20 cellular contexts compared by ENCODE assay signal in genomic region chr5:141427783-141428426, GRCh38. TPM values are rescaled to one million over a fixed set of nuclear protein-coding genes. Genes with fewer than 3 reads are reported as not detected.
DNase-seq lines count a peak whose midpoint lies in the region; ATAC-seq and TF ChIP-seq lines count a peak whose summit lies in the region.
"Had no signal": no experiment of that assay in that cellular context is flagged by ENCODE, and none has a peak within 500 bp of the region (broad histone marks: within the 10 kb centered on the region; RNA-seq: fewer than 3 reads in every experiment).

No MANE protein-coding gene starts in this region.

- H3K27me3 ChIP-seq in mesenchymal stem cell (ENCODE audit: control insufficient read depth in 1 of 2, insufficient read depth in 1 of 2, low read length in 2 of 2), result no peaks in the 10 kb centered on the region
- no peaks in the 10 kb centered on the region for H3K27me3 ChIP-seq in gastroesophageal sphincter
- H3K27me3 ChIP-seq: SJCRH30 had no signal

- TF ChIP-seq CTCF in progenitor cell of endocrine pancreas (IDR thresholded peaks at IDR 0.05; ENCODE audit: unreplicated experiment) (no peak), gastroesophageal sphincter (IDR thresholded peaks at IDR 0.05) (no peak)

- peaks cover 68% of the 10 kb centered on the region for H3K27me3 Mint-ChIP-seq in activated CD4-positive, alpha-beta T cell treated with anti-CD3 and anti-CD28 coated beads for 36 hours
- peaks cover 48% of the 10 kb centered on the region for H3K27me3 Mint-ChIP-seq in activated CD4-positive, alpha-beta T cell treated with anti-CD3 and anti-CD28 coated beads, Interleukin-2, amount 10 ng/mL, durations not matched to agents 7 days and 5 days
- H3K27me3 Mint-ChIP-seq in progenitor cell of endocrine pancreas, result no peaks in the 10 kb centered on the region
- peaks cover 62 to 92% of the 10 kb centered on the region in 2 donors for H3K27me3 Mint-ChIP-seq in effector memory CD8-positive, alpha-beta T cell

- no peak overlapping the region for H2BK12ac ChIP-seq in mesenchymal stem cell (ENCODE audit: low read length in 2 of 2)

- no peak overlapping the region for H4K91ac ChIP-seq in mesenchymal stem cell (ENCODE audit: low read length)

- H3K9ac ChIP-seq in mesenchymal stem cell (ENCODE audit: low read length), result no peak overlapping the region

- peak overlapping the region; percentile 21 for H3K27ac Mint-ChIP-seq in activated CD4-positive, alpha-beta T cell treated with anti-CD3 and anti-CD28 coated beads for 36 hours
- no peak overlapping the region for H3K27ac Mint-ChIP-seq in activated CD4-positive, alpha-beta T cell treated with anti-CD3 and anti-CD28 coated beads, Interleukin-2, amount 10 ng/mL, durations not matched to agents 7 days and 5 days
- peak overlapping the region; percentile 79 for H3K27ac Mint-ChIP-seq in progenitor cell of endocrine pancreas
- no peak overlapping the region for H3K27ac Mint-ChIP-seq in effector memory CD8-positive, alpha-beta T cell

- CTCF ChIA-PET in activated CD4-positive, alpha-beta T cell treated with anti-CD3 and anti-CD28 coated beads for 36 hours (lab: Charles Lee), result interaction anchor here (0.5 to 1.2 kb wide), 5 partner anchors 15 to 552 kb away, joined by 3 to 4 read pairs (median 3); partner anchors contain the start of gene PCDHGA10
- CTCF ChIA-PET in activated CD4-positive, alpha-beta T cell treated with anti-CD3 and anti-CD28 coated beads, Interleukin-2, amount 10 ng/mL, durations not matched to agents 7 days and 5 days (lab: Charles Lee), result interaction anchor here (1.8 kb wide), 1 partner anchor 130 kb away, joined by 4 read pairs; no protein-coding TSS in a partner anchor

- H3K4me1 ChIP-seq in mesenchymal stem cell (ENCODE audit: control insufficient read depth, insufficient read depth, low read depth, low read length) (peaks cover 2% of the 10 kb centered on the region), gastroesophageal sphincter (peaks cover 0 to 14% (median 0%) of the 10 kb centered on the region in 3 donors)
- H3K4me1 ChIP-seq: Caco-2, SJCRH30 had no signal

- H3K27ac ChIP-seq in mesenchymal stem cell (ENCODE audit: low read length, poor library complexity, severe bottlenecking) (no peak overlapping the region), gastroesophageal sphincter (no peak overlapping the region)
- H3K27ac ChIP-seq: 22Rv1, SJCRH30 had no signal

- peaks cover 30% of the 10 kb centered on the region for H3K36me3 Mint-ChIP-seq in activated CD4-positive, alpha-beta T cell treated with anti-CD3 and anti-CD28 coated beads for 36 hours (ENCODE audit: low read depth)
- peaks cover 13% of the 10 kb centered on the region for H3K36me3 Mint-ChIP-seq in activated CD4-positive, alpha-beta T cell treated with anti-CD3 and anti-CD28 coated beads, Interleukin-2, amount 10 ng/mL, durations not matched to agents 7 days and 5 days (ENCODE audit: low read depth)
- peaks cover 65% of the 10 kb centered on the region for H3K36me3 Mint-ChIP-seq in progenitor cell of endocrine pancreas (ENCODE audit: insufficient read depth)
- H3K36me3 Mint-ChIP-seq in effector memory CD8-positive, alpha-beta T cell (ENCODE audit: insufficient read depth), result peaks cover 8% of the 10 kb centered on the region

- no peak for TF ChIP-seq POLR2A in gastroesophageal sphincter (IDR thresholded peaks at IDR 0.05)

- DNase-seq in activated CD4-positive, alpha-beta T cell treated with anti-CD3 and anti-CD28 coated beads for 36 hours, result no peak
- DNase-seq in activated CD4-positive, alpha-beta T cell treated with anti-CD3 and anti-CD28 coated beads, Interleukin-2, amount 10 ng/mL, durations not matched to agents 7 days and 5 days, result no peak
- no peak for DNase-seq in mesenchymal stem cell
- DNase-seq in progenitor cell of endocrine pancreas (ENCODE audit: low spot score, unreplicated experiment), result no peak
- no peak for DNase-seq in effector memory CD8-positive, alpha-beta T cell
- DNase-seq: AML-193, Caco-2, DMS153, GDM1, GOT3, KBM-7, NCI-H1694 treated with DMSO at 0.1 percent for 48 hours, SJCRH30 had no signal

- intact Hi-C loops in activated CD4-positive, alpha-beta T cell treated with anti-CD3 and anti-CD28 coated beads for 36 hours (cut with DNase I, micrococcal nuclease), result loop anchor here (10.0 kb wide), 2 partner anchors 193 to 203 kb away; partner anchors contain the start of gene PCDHB14 (in 1 of the 2)

- H3K4me1 Mint-ChIP-seq in activated CD4-positive, alpha-beta T cell treated with anti-CD3 and anti-CD28 coated beads for 36 hours, result peaks cover 17% of the 10 kb centered on the region
- peaks cover 11% of the 10 kb centered on the region for H3K4me1 Mint-ChIP-seq in activated CD4-positive, alpha-beta T cell treated with anti-CD3 and anti-CD28 coated beads, Interleukin-2, amount 10 ng/mL, durations not matched to agents 7 days and 5 days
- no peaks in the 10 kb centered on the region for H3K4me1 Mint-ChIP-seq in progenitor cell of endocrine pancreas (ENCODE audit: low read depth)
- H3K4me1 Mint-ChIP-seq in effector memory CD8-positive, alpha-beta T cell (ENCODE audit: low read depth in 2 of 2), result peaks cover 7 to 8% of the 10 kb centered on the region in 2 donors

- H3K4ac ChIP-seq in mesenchymal stem cell (ENCODE audit: low read depth in 1 of 2, low read length in 2 of 2), result no peak overlapping the region

- no peak for ATAC-seq in activated CD4-positive, alpha-beta T cell treated with anti-CD3 and anti-CD28 coated beads for 36 hours
- ATAC-seq in GM19328 (IDR thresholded peaks at IDR 0.05; ENCODE audit: unreplicated experiment) (no peak), gastroesophageal sphincter (no peak), GM18873 (IDR thresholded peaks at IDR 0.05; ENCODE audit: low FRiP score, unreplicated experiment) (no peak)
- ATAC-seq in effector memory CD8-positive, alpha-beta T cell (replicated peaks), result no peak
- ATAC-seq: Panc1 had no signal

- no peak overlapping the region for H4K8ac ChIP-seq in mesenchymal stem cell (ENCODE audit: low read length)

- H3K18ac ChIP-seq in mesenchymal stem cell (ENCODE audit: low read depth in 1 of 2, low read length in 2 of 2), result no peak overlapping the region

- H3K9me3 Mint-ChIP-seq in activated CD4-positive, alpha-beta T cell treated with anti-CD3 and anti-CD28 coated beads for 36 hours (ENCODE audit: low read depth), result peaks cover 31% of the 10 kb centered on the region
- H3K9me3 Mint-ChIP-seq in activated CD4-positive, alpha-beta T cell treated with anti-CD3 and anti-CD28 coated beads, Interleukin-2, amount 10 ng/mL, durations not matched to agents 7 days and 5 days, result peaks cover 29% of the 10 kb centered on the region
- peaks cover 55% of the 10 kb centered on the region for H3K9me3 Mint-ChIP-seq in progenitor cell of endocrine pancreas (ENCODE audit: low read depth)
- H3K9me3 Mint-ChIP-seq in effector memory CD8-positive, alpha-beta T cell, result peaks cover 10 to 13% of the 10 kb centered on the region in 2 donors

- no peak overlapping the region for H2BK5ac ChIP-seq in mesenchymal stem cell (ENCODE audit: low read depth, low read length, poor library complexity, severe bottlenecking)

- 98% methylated on average over 53 of the region's 53 CpGs for WGBS in mesenchymal stem cell
- 38 to 40% methylated on average over 1 to 5 of the region's 53 CpGs for WGBS in gastroesophageal sphincter (ENCODE audit: low coverage in 1 of 2), 2 donors

- no peak overlapping the region for H2BK15ac ChIP-seq in mesenchymal stem cell (ENCODE audit: low read depth, poor library complexity, severe bottlenecking)

- H2AK5ac ChIP-seq in mesenchymal stem cell (ENCODE audit: low read length, severe bottlenecking), result no peak overlapping the region

- H3K4me2 ChIP-seq in mesenchymal stem cell (ENCODE audit: low read length, poor library complexity, severe bottlenecking), result no peak overlapping the region

- peaks cover 28% of the 10 kb centered on the region for H3K79me1 ChIP-seq in mesenchymal stem cell (replicated peaks; ENCODE audit: low read length, poor library complexity, severe bottlenecking)

- H3K23ac ChIP-seq in mesenchymal stem cell (ENCODE audit: low read length in 2 of 2), result no peak overlapping the region

- no peak overlapping the region for H2BK120ac ChIP-seq in mesenchymal stem cell (ENCODE audit: low read depth, low read length)

- H3K36me3 ChIP-seq in mesenchymal stem cell (ENCODE audit: control insufficient read depth in 1 of 2, insufficient read depth in 2 of 2, low read depth in 1 of 2, low read length in 2 of 2), result peaks cover 30 to 43% of the 10 kb centered on the region in 2 experiments
- peaks cover 0 to 32% of the 10 kb centered on the region in 2 donors for H3K36me3 ChIP-seq in gastroesophageal sphincter

- no peak overlapping the region for H2AFZ ChIP-seq in mesenchymal stem cell (ENCODE audit: low read depth, low read length)

- POLR2A ChIA-PET in activated CD4-positive, alpha-beta T cell treated with anti-CD3 and anti-CD28 coated beads for 36 hours (lab: Charles Lee), result no interaction called here
- POLR2A ChIA-PET in activated CD4-positive, alpha-beta T cell treated with anti-CD3 and anti-CD28 coated beads, Interleukin-2, amount 10 ng/mL, durations not matched to agents 7 days and 5 days (lab: Charles Lee), result no interaction called here

- H3K9me3 ChIP-seq in mesenchymal stem cell (ENCODE audit: control insufficient read depth, low read length) (peaks cover 30% of the 10 kb centered on the region), gastroesophageal sphincter (peaks cover 0 to 99% (median 25%) of the 10 kb centered on the region in 3 donors)

- TF ChIP-seq EP300 in gastroesophageal sphincter (IDR thresholded peaks at IDR 0.05), result no peak

- H3K4me3 Mint-ChIP-seq in activated CD4-positive, alpha-beta T cell treated with anti-CD3 and anti-CD28 coated beads for 36 hours, result no peak overlapping the region
- H3K4me3 Mint-ChIP-seq in activated CD4-positive, alpha-beta T cell treated with anti-CD3 and anti-CD28 coated beads, Interleukin-2, amount 10 ng/mL, durations not matched to agents 7 days and 5 days, result no peak overlapping the region
- H3K4me3 Mint-ChIP-seq in progenitor cell of endocrine pancreas (ENCODE audit: low read depth), result no peak overlapping the region
- H3K4me3 Mint-ChIP-seq in effector memory CD8-positive, alpha-beta T cell, result no peak overlapping the region

- H3K4me3 ChIP-seq in mesenchymal stem cell (ENCODE audit: insufficient read depth in 1 of 2, low read depth in 1 of 2, low read length in 2 of 2) (peak overlapping the region; percentile 31 to 39), gastroesophageal sphincter (no peak overlapping the region)
- H3K4me3 ChIP-seq: SJCRH30 had no signal

- H3K14ac ChIP-seq in mesenchymal stem cell (ENCODE audit: low read length in 2 of 2), result no peak overlapping the region

RNA-seq across cellular contexts. Expression of gene PCDHGA12, which starts 2.4 kb away (rescaled TPM):
- total RNA-seq in activated CD4-positive, alpha-beta T cell treated with anti-CD3 and anti-CD28 coated beads for 36 hours, result under 1 TPM; 0.07 to 0.09 TPM
- not detected for total RNA-seq in activated CD4-positive, alpha-beta T cell treated with anti-CD3 and anti-CD28 coated beads, Interleukin-2, amount 10 ng/mL, durations not matched to agents 7 days and 5 days
- 0.03 TPM for polyA plus RNA-seq in mesenchymal stem cell (2013, experiment 1 of 2)
- polyA plus RNA-seq in mesenchymal stem cell (2013, experiment 2 of 2), result 0.04 TPM
- total RNA-seq in progenitor cell of endocrine pancreas, result 2.9 and 3.2 TPM in 2 replicates
- total RNA-seq in gastroesophageal sphincter, result 10 to 100 TPM in 1 of 4 donors, 1 to 10 TPM in 3; 5.3 to 15.4 (median 9.8) TPM
- total RNA-seq: Daoy had no signal
- polyA plus RNA-seq: CD14-positive monocyte had no signal

RNA-seq across cellular contexts. Expression of gene PCDHGA11, which starts 7.1 kb away (rescaled TPM):
- total RNA-seq in activated CD4-positive, alpha-beta T cell treated with anti-CD3 and anti-CD28 coated beads for 36 hours, result under 1 TPM in 1 of 2 experiments, not detected in 1; 0.07 TPM
- not detected for total RNA-seq in activated CD4-positive, alpha-beta T cell treated with anti-CD3 and anti-CD28 coated beads, Interleukin-2, amount 10 ng/mL, durations not matched to agents 7 days and 5 days
- polyA plus RNA-seq in mesenchymal stem cell (2013, experiment 1 of 2), result 2.5 TPM
- polyA plus RNA-seq in mesenchymal stem cell (2013, experiment 2 of 2), result 2.3 TPM
- total RNA-seq in progenitor cell of endocrine pancreas, result 3.1 and 3.3 TPM in 2 replicates
- 10 to 100 TPM in 1 of 4 donors, 1 to 10 TPM in 3; 1.9 to 12.3 (median 3.9) TPM for total RNA-seq in gastroesophageal sphincter
- polyA plus RNA-seq: CD14-positive monocyte had no signal

RNA-seq across cellular contexts. Expression of gene PCDHGB7, which starts 10.4 kb away (rescaled TPM):
- not detected for total RNA-seq in activated CD4-positive, alpha-beta T cell treated with anti-CD3 and anti-CD28 coated beads for 36 hours
- under 1 TPM in 1 of 2 experiments, not detected in 1; 0.07 TPM for total RNA-seq in activated CD4-positive, alpha-beta T cell treated with anti-CD3 and anti-CD28 coated beads, Interleukin-2, amount 10 ng/mL, durations not matched to agents 7 days and 5 days
- polyA plus RNA-seq in mesenchymal stem cell (2013, experiment 1 of 2), result 22.1 TPM
- polyA plus RNA-seq in mesenchymal stem cell (2013, experiment 2 of 2), result 21.0 TPM
- 6.0 and 8.0 TPM in 2 replicates for total RNA-seq in progenitor cell of endocrine pancreas
- total RNA-seq in gastroesophageal sphincter, result 10 to 100 TPM; 12.3 to 19.3 (median 15.3) TPM
- polyA plus RNA-seq: CD14-positive monocyte had no signal

RNA-seq across cellular contexts. Expression of gene PCDHGA10, which starts 15.1 kb away (rescaled TPM):
- total RNA-seq in activated CD4-positive, alpha-beta T cell treated with anti-CD3 and anti-CD28 coated beads for 36 hours, result under 1 TPM in 1 of 2 experiments, not detected in 1; 0.07 TPM
- not detected for total RNA-seq in activated CD4-positive, alpha-beta T cell treated with anti-CD3 and anti-CD28 coated beads, Interleukin-2, amount 10 ng/mL, durations not matched to agents 7 days and 5 days
- 16.9 TPM for polyA plus RNA-seq in mesenchymal stem cell (2013, experiment 1 of 2)
- polyA plus RNA-seq in mesenchymal stem cell (2013, experiment 2 of 2), result 16.3 TPM
- total RNA-seq in progenitor cell of endocrine pancreas, result 14.3 and 14.6 TPM in 2 replicates
- 1 to 10 TPM; 2.9 to 8.2 (median 4.7) TPM for total RNA-seq in gastroesophageal sphincter
- polyA plus RNA-seq: CD14-positive monocyte had no signal

RNA-seq across cellular contexts. Expression of gene PCDHGB6, which starts 20.1 kb away (rescaled TPM):
- total RNA-seq in activated CD4-positive, alpha-beta T cell treated with anti-CD3 and anti-CD28 coated beads for 36 hours, result not detected
- total RNA-seq in activated CD4-positive, alpha-beta T cell treated with anti-CD3 and anti-CD28 coated beads, Interleukin-2, amount 10 ng/mL, durations not matched to agents 7 days and 5 days, result under 1 TPM in 1 of 2 experiments, not detected in 1; 0.04 TPM
- 34.8 TPM for polyA plus RNA-seq in mesenchymal stem cell (2013, experiment 1 of 2)
- polyA plus RNA-seq in mesenchymal stem cell (2013, experiment 2 of 2), result 33.4 TPM
- total RNA-seq in progenitor cell of endocrine pancreas (23.1 and 24.0 TPM in 2 replicates), gastroesophageal sphincter (10 to 100 TPM in 1 of 4 donors, 1 to 10 TPM in 3; 5.7 to 11.7 (median 6.5) TPM)

Comparison
In these comparisons a context has a peak if more than half of its experiments do, and no peak if none do; other contexts are left out.
1. H3K27ac Mint-ChIP-seq: peak in activated CD4-positive, alpha-beta T cell treated with anti-CD3 and anti-CD28 coated beads for 36 hours (single experiment) and progenitor cell of endocrine pancreas (single experiment); none in activated CD4-positive, alpha-beta T cell treated with anti-CD3 and anti-CD28 coated beads, Interleukin-2, amount 10 ng/mL, durations not matched to agents 7 days and 5 days (single experiment) and effector memory CD8-positive, alpha-beta T cell (0 of 2).
2. H3K4me3 ChIP-seq: peak in mesenchymal stem cell (2 of 2); none in gastroesophageal sphincter (0 of 2).